1 cellular context compared by ENCODE assay signal in the genomic region with DNA sequence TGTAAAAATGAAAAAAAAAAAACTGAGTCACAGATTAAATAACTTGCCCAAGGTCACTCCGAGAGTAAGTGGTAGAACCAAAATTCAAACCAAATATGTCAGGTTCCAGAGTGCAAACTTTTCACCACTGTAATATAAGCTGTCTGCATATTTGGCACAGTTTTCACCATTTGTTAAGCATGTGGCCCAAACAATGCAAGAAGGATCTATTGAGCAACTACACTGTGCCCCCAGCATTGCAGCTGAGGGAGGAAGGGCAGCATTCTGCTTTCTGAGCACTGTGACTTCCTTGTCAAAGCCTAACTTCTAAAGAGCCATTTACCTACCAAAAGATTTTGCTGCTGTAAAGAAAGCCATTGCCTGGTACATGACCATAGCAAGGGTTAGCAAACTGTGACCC.
TF ChIP-seq lines count a peak whose summit lies in the region.

No MANE protein-coding gene starts in this region.

TF ChIP-seq in SK-N-SH, 30 proteins besides CTCF, POLR2A, EP300 and RAD21 (continued from another document):
- TF ChIP-seq, protein P1, sequence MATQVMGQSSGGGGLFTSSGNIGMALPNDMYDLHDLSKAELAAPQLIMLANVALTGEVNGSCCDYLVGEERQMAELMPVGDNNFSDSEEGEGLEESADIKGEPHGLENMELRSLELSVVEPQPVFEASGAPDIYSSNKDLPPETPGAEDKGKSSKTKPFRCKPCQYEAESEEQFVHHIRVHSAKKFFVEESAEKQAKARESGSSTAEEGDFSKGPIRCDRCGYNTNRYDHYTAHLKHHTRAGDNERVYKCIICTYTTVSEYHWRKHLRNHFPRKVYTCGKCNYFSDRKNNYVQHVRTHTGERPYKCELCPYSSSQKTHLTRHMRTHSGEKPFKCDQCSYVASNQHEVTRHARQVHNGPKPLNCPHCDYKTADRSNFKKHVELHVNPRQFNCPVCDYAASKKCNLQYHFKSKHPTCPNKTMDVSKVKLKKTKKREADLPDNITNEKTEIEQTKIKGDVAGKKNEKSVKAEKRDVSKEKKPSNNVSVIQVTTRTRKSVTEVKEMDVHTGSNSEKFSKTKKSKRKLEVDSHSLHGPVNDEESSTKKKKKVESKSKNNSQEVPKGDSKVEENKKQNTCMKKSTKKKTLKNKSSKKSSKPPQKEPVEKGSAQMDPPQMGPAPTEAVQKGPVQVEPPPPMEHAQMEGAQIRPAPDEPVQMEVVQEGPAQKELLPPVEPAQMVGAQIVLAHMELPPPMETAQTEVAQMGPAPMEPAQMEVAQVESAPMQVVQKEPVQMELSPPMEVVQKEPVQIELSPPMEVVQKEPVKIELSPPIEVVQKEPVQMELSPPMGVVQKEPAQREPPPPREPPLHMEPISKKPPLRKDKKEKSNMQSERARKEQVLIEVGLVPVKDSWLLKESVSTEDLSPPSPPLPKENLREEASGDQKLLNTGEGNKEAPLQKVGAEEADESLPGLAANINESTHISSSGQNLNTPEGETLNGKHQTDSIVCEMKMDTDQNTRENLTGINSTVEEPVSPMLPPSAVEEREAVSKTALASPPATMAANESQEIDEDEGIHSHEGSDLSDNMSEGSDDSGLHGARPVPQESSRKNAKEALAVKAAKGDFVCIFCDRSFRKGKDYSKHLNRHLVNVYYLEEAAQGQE (IDR thresholded peaks at IDR 0.05; ENCODE audit: low read depth, low read length), result no peak
- TF ChIP-seq NFIC (IDR thresholded peaks at IDR 0.05; ENCODE audit: borderline replicate concordance), result peak; percentile 57
- TF ChIP-seq, protein P2, sequence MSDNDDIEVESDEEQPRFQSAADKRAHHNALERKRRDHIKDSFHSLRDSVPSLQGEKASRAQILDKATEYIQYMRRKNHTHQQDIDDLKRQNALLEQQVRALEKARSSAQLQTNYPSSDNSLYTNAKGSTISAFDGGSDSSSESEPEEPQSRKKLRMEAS (IDR thresholded peaks at IDR 0.05; ENCODE audit: low read depth), result peak; percentile 81
- no peak for TF ChIP-seq NRF1 (IDR thresholded peaks at IDR 0.05; ENCODE audit: low read depth, low read length)
- TF ChIP-seq, protein P3, sequence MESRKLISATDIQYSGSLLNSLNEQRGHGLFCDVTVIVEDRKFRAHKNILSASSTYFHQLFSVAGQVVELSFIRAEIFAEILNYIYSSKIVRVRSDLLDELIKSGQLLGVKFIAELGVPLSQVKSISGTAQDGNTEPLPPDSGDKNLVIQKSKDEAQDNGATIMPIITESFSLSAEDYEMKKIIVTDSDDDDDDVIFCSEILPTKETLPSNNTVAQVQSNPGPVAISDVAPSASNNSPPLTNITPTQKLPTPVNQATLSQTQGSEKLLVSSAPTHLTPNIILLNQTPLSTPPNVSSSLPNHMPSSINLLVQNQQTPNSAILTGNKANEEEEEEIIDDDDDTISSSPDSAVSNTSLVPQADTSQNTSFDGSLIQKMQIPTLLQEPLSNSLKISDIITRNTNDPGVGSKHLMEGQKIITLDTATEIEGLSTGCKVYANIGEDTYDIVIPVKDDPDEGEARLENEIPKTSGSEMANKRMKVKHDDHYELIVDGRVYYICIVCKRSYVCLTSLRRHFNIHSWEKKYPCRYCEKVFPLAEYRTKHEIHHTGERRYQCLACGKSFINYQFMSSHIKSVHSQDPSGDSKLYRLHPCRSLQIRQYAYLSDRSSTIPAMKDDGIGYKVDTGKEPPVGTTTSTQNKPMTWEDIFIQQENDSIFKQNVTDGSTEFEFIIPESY (IDR thresholded peaks at IDR 0.05; ENCODE audit: borderline replicate concordance, low read depth), result no peak
- no peak for TF ChIP-seq MXI1 (IDR thresholded peaks at IDR 0.05; ENCODE audit: low read depth, low read length)
- TF ChIP-seq, protein P4, sequence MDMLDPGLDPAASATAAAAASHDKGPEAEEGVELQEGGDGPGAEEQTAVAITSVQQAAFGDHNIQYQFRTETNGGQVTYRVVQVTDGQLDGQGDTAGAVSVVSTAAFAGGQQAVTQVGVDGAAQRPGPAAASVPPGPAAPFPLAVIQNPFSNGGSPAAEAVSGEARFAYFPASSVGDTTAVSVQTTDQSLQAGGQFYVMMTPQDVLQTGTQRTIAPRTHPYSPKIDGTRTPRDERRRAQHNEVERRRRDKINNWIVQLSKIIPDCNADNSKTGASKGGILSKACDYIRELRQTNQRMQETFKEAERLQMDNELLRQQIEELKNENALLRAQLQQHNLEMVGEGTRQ (IDR thresholded peaks at IDR 0.05; ENCODE audit: borderline replicate concordance, low read depth, low read length), result no peak
- TF ChIP-seq GATA2 (CRISPR knock-in tag; IDR thresholded peaks at IDR 0.05), result no peak
TF ChIP-seq in SK-N-SH: peak in this region for 5.
